1 cellular context compared by ENCODE assay signal in the genomic region with DNA sequence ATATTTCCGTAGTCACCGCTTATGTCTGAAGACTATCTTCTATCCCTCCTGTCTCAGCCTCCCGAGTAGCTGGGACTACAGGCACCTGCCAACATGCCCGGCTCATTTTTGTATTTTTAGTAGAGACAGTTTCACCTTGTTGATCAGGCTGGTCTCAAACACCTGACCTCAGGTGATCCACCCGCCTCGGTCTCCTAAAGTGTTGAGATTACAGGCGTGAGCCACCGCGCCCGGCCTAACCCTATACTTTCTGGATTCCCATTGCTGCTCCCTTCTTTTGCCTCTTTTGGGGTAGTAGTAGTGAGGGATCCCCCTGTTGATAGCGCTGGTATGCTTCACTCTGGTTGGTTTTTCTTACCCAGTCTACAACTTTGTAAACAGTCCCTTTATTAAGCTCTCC.
TF ChIP-seq lines count a peak whose summit lies in the region.

No MANE protein-coding gene starts in this region.

TF ChIP-seq in HepG2, 621 proteins besides CTCF, POLR2A, EP300 and RAD21:
- TF ChIP-seq, protein P1, sequence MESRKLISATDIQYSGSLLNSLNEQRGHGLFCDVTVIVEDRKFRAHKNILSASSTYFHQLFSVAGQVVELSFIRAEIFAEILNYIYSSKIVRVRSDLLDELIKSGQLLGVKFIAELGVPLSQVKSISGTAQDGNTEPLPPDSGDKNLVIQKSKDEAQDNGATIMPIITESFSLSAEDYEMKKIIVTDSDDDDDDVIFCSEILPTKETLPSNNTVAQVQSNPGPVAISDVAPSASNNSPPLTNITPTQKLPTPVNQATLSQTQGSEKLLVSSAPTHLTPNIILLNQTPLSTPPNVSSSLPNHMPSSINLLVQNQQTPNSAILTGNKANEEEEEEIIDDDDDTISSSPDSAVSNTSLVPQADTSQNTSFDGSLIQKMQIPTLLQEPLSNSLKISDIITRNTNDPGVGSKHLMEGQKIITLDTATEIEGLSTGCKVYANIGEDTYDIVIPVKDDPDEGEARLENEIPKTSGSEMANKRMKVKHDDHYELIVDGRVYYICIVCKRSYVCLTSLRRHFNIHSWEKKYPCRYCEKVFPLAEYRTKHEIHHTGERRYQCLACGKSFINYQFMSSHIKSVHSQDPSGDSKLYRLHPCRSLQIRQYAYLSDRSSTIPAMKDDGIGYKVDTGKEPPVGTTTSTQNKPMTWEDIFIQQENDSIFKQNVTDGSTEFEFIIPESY (CRISPR knock-in tag; IDR thresholded peaks at IDR 0.05): peak; percentile 20; the same call in 1 of the 2 replicates
- TF ChIP-seq ZNF138 (CRISPR knock-in tag; IDR thresholded peaks at IDR 0.05; ENCODE audit: low read depth): no peak
